In the genomic region with DNA sequence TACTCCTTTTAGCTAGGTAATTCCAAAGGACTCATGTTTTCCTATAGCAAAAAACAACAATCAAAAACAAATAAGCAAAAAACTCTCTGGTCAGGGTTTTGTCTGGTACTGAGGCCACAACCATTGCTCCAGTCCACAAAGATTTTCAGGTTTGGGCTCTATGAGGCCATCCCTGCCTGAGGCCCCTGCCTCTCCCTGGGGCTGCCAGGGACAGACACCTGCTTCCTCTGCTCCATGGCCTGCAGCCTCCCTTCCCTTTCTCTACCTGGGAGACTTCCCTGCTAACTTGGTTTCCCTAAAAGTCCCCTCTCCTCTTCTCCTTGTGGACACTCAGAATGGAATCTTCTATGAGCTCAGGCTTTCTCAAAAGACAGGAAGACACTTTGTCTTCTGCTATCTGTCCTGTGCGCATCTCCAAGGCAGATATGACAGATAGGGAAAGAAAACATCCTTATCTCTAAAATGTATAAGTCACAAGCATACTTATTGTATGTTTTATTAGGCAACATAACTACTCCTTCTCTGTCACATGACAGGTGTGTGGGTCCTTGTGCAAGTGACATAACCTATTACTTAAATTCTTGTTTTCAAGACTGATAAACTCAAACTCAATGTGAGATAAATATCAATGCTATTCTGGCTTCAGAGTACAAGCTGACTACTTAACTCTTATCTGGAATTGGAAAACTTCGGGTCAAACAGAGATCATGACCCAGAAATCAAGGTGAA, we compare ENCODE assay signal across 23 cellular contexts. TPM values are rescaled to one million over a fixed set of nuclear protein-coding genes. Genes with fewer than 3 reads are reported as not detected.
A peak's percentile ranks its signal among the peaks of the same experiment; 100 is the strongest.
DNase-seq lines count a peak whose midpoint lies in the region; ATAC-seq and TF ChIP-seq lines count a peak whose summit lies in the region.
"Had no signal": no experiment of that assay in that cellular context is flagged by ENCODE, and none has a peak within 500 bp of the region (broad histone marks: within the 10 kb centered on the region; RNA-seq: fewer than 3 reads in every experiment).

No MANE protein-coding gene starts in this region.

- DNase-seq in activated naive CD4-positive, alpha-beta T cell treated with anti-CD3 and anti-CD28 coated beads, Interleukin-2, amount 10 ng/mL, durations not matched to agents 7 days and 5 days: no peak
- DNase-seq in activated naive CD4-positive, alpha-beta T cell treated with anti-CD3 and anti-CD28 coated beads, Interleukin-2, amount 50 U/mL, for 16 hours: no peak
- no peak for DNase-seq in naive thymus-derived CD4-positive, alpha-beta T cell
- no peak for DNase-seq in type B pancreatic cell (ENCODE audit: extremely low spot score, unreplicated experiment)
- no peak for DNase-seq in prostate gland (ENCODE audit: low spot score)
- no peak for DNase-seq in mucosa of descending colon
- no peak for DNase-seq in iPS-NIHi7 (ENCODE audit: extremely low spot score)
- DNase-seq: ACHN; activated CD4-positive, CD25-positive, alpha-beta regulatory T cell treated with anti-CD3 and anti-CD28 coated beads, Interleukin-2, amount 50 U/mL, for 72 hours; activated gamma-delta T cell treated with Interleukin-2 at 50 U/mL for 16 hours; cerebellar nuclear complex; DND-41; effector CD8-positive, alpha-beta T cell; left lung; NCI-H2227 treated with DMSO at 0.1 percent for 48 hours; SHP77 treated with DMSO at 0.1 percent for 48 hours; stimulated activated CD4-positive, alpha-beta T cell treated with anti-CD3 and anti-CD28 coated beads, Interleukin-4, amount 100 ng/mL, for 1 hour; substantia nigra; uterus had no signal

- POLR2A ChIA-PET in naive thymus-derived CD4-positive, alpha-beta T cell (lab: Charles Lee): interaction anchor here (1.3 kb wide), 1 partner anchor 65 kb away, joined by 3 read pairs; no protein-coding TSS in a partner anchor

- TF ChIP-seq POLR2A in prostate gland (IDR thresholded peaks at IDR 0.05): no peak

- no peak for ATAC-seq in naive thymus-derived CD4-positive, alpha-beta T cell
- ATAC-seq in mucosa of descending colon: no peak
- ATAC-seq: left lung, psoas muscle had no signal

- no peaks in the 10 kb centered on the region for H3K36me3 ChIP-seq in naive thymus-derived CD4-positive, alpha-beta T cell (ENCODE audit: control insufficient read depth in 2 of 3, insufficient read depth in 3 of 3, low read length in 3 of 3)
- H3K36me3 ChIP-seq in prostate gland (no peaks in the 10 kb centered on the region), mucosa of descending colon (ENCODE audit: low read depth) (no peaks in the 10 kb centered on the region)
- H3K36me3 ChIP-seq: ascending aorta, left lung, uterus had no signal

- H3K27me3 Mint-ChIP-seq in activated naive CD4-positive, alpha-beta T cell treated with anti-CD3 and anti-CD28 coated beads, Interleukin-2, amount 10 ng/mL, durations not matched to agents 7 days and 5 days: peaks cover 85% of the 10 kb centered on the region
- H3K27me3 Mint-ChIP-seq in activated naive CD8-positive, alpha-beta T cell: peaks cover 17% of the 10 kb centered on the region
- peaks cover 22 to 38% (median 34%) of the 10 kb centered on the region in 5 donors for H3K27me3 Mint-ChIP-seq in naive thymus-derived CD4-positive, alpha-beta T cell
- no peaks in the 10 kb centered on the region for H3K27me3 Mint-ChIP-seq in type B pancreatic cell

- 67% methylated on average over 2 of the region's 2 CpGs for WGBS in prostate gland

- H3K4me1 Mint-ChIP-seq in activated naive CD4-positive, alpha-beta T cell treated with anti-CD3 and anti-CD28 coated beads, Interleukin-2, amount 10 ng/mL, durations not matched to agents 7 days and 5 days: peaks cover 11% of the 10 kb centered on the region
- H3K4me1 Mint-ChIP-seq in activated naive CD8-positive, alpha-beta T cell (ENCODE audit: low read depth): peaks cover 10% of the 10 kb centered on the region
- H3K4me1 Mint-ChIP-seq in naive thymus-derived CD4-positive, alpha-beta T cell: peaks cover 5 to 15% (median 10%) of the 10 kb centered on the region in 7 donors
- peaks cover 30% of the 10 kb centered on the region for H3K4me1 Mint-ChIP-seq in type B pancreatic cell (ENCODE audit: unreplicated experiment)

- H3K9me3 ChIP-seq in naive thymus-derived CD4-positive, alpha-beta T cell (ENCODE audit: control insufficient read depth in 2 of 3, low read length in 3 of 3): no peaks in the 10 kb centered on the region
- H3K9me3 ChIP-seq in prostate gland (no peaks in the 10 kb centered on the region), mucosa of descending colon (no peaks in the 10 kb centered on the region)
- H3K9me3 ChIP-seq: ascending aorta, left lung, psoas muscle, uterus had no signal

- no peaks in the 10 kb centered on the region for H3K36me3 Mint-ChIP-seq in activated naive CD4-positive, alpha-beta T cell treated with anti-CD3 and anti-CD28 coated beads, Interleukin-2, amount 10 ng/mL, durations not matched to agents 7 days and 5 days
- no peaks in the 10 kb centered on the region for H3K36me3 Mint-ChIP-seq in activated naive CD8-positive, alpha-beta T cell
- H3K36me3 Mint-ChIP-seq in naive thymus-derived CD4-positive, alpha-beta T cell: no peaks in the 10 kb centered on the region
- no peaks in the 10 kb centered on the region for H3K36me3 Mint-ChIP-seq in type B pancreatic cell
- H3K36me3 Mint-ChIP-seq: CD14-positive monocyte had no signal

- no peak overlapping the region for H3K4me3 ChIP-seq in naive thymus-derived CD4-positive, alpha-beta T cell (ENCODE audit: low read length)
- no peak overlapping the region for H3K4me3 ChIP-seq in prostate gland
- no peak overlapping the region for H3K4me3 ChIP-seq in mucosa of descending colon

- peaks cover 3 to 7% of the 10 kb centered on the region in 2 donors for H3K27me3 ChIP-seq in naive thymus-derived CD4-positive, alpha-beta T cell (ENCODE audit: control insufficient read depth in 2 of 2, insufficient read depth in 2 of 2, low read length in 2 of 2)
- H3K27me3 ChIP-seq in prostate gland (replicated peaks; ENCODE audit: insufficient read depth): no peaks in the 10 kb centered on the region
- H3K27me3 ChIP-seq: ascending aorta, uterus had no signal

- no peak overlapping the region for H3K27ac ChIP-seq in naive thymus-derived CD4-positive, alpha-beta T cell (ENCODE audit: low read depth, low read length)
- H3K27ac ChIP-seq in prostate gland: no peak overlapping the region

- intact Hi-C loops in naive thymus-derived CD4-positive, alpha-beta T cell (cut with micrococcal nuclease): loop anchor here in 1 of 2 donors (5.0 kb wide), 1 partner anchor 140 kb away; the partner anchor contains the start of gene PLEKHG4
- intact Hi-C loops in prostate gland (cut with DNase I): no loop called here
- intact Hi-C loops in mucosa of descending colon (cut with DNase I, micrococcal nuclease): no loop called here

- CTCF ChIA-PET in activated naive CD4-positive, alpha-beta T cell treated with anti-CD3 and anti-CD28 coated beads, Interleukin-2, amount 10 ng/mL, durations not matched to agents 7 days and 5 days (lab: Charles Lee): interaction anchor here (0.6 to 3.1 kb wide), 4 partner anchors 9 to 173 kb away, joined by 3 to 23 read pairs (median 4); no protein-coding TSS in a partner anchor
- CTCF ChIA-PET in naive thymus-derived CD4-positive, alpha-beta T cell (lab: Charles Lee): interaction anchor here (1.0 kb wide), 1 partner anchor 262 kb away, joined by 3 read pairs; no protein-coding TSS in a partner anchor

- no peak for TF ChIP-seq CTCF in type B pancreatic cell (conservative IDR thresholded peaks at IDR 0.05)
- no peak for TF ChIP-seq CTCF in prostate gland (IDR thresholded peaks at IDR 0.05)
- no peak for TF ChIP-seq CTCF in mucosa of descending colon (IDR thresholded peaks at IDR 0.05)

- H3K4me3 Mint-ChIP-seq in activated naive CD4-positive, alpha-beta T cell treated with anti-CD3 and anti-CD28 coated beads, Interleukin-2, amount 10 ng/mL, durations not matched to agents 7 days and 5 days: peak overlapping the region; percentile 8
- peak overlapping the region; percentile 44 for H3K4me3 Mint-ChIP-seq in activated naive CD8-positive, alpha-beta T cell
- H3K4me3 Mint-ChIP-seq in naive thymus-derived CD4-positive, alpha-beta T cell: peak overlapping the region in 8 of 10 donors; percentile 3 to 88 (median 60)
- H3K4me3 Mint-ChIP-seq in type B pancreatic cell: peak overlapping the region; percentile 84

- no peaks in the 10 kb centered on the region for H3K4me1 ChIP-seq in naive thymus-derived CD4-positive, alpha-beta T cell (ENCODE audit: control insufficient read depth in 2 of 2, insufficient read depth in 2 of 2, low read length in 2 of 2)
- H3K4me1 ChIP-seq in prostate gland (replicated peaks) (no peaks in the 10 kb centered on the region), mucosa of descending colon (ENCODE audit: low read depth) (peaks cover 5% of the 10 kb centered on the region)
- H3K4me1 ChIP-seq: uterus had no signal

- no peaks in the 10 kb centered on the region for H3K9me3 Mint-ChIP-seq in activated naive CD4-positive, alpha-beta T cell treated with anti-CD3 and anti-CD28 coated beads, Interleukin-2, amount 10 ng/mL, durations not matched to agents 7 days and 5 days
- no peaks in the 10 kb centered on the region for H3K9me3 Mint-ChIP-seq in activated naive CD8-positive, alpha-beta T cell (ENCODE audit: low read depth)
- peaks cover 0 to 2% (median 0%) of the 10 kb centered on the region in 11 donors for H3K9me3 Mint-ChIP-seq in naive thymus-derived CD4-positive, alpha-beta T cell
- no peaks in the 10 kb centered on the region for H3K9me3 Mint-ChIP-seq in type B pancreatic cell
- H3K9me3 Mint-ChIP-seq: CD14-positive monocyte had no signal

- no peak overlapping the region for H3K27ac Mint-ChIP-seq in activated naive CD4-positive, alpha-beta T cell treated with anti-CD3 and anti-CD28 coated beads, Interleukin-2, amount 10 ng/mL, durations not matched to agents 7 days and 5 days
- H3K27ac Mint-ChIP-seq in activated naive CD8-positive, alpha-beta T cell: no peak overlapping the region
- H3K27ac Mint-ChIP-seq in naive thymus-derived CD4-positive, alpha-beta T cell: peak overlapping the region in 1 of 9 donors; percentile 33
- peak overlapping the region; percentile 84 for H3K27ac Mint-ChIP-seq in type B pancreatic cell
- H3K27ac Mint-ChIP-seq: CD14-positive monocyte had no signal

RNA-seq across cellular contexts. Expression of gene ZDHHC1, which starts 1.2 kb away (rescaled TPM):
- 1 to 10 TPM in 1 of 5 experiments, under 1 TPM in 2, not detected in 2; 0.34 to 3.6 (median 0.48) TPM for total RNA-seq in naive thymus-derived CD4-positive, alpha-beta T cell
- not detected for polyA plus RNA-seq in naive thymus-derived CD4-positive, alpha-beta T cell
- 10.1 and 11.3 TPM in 2 replicates for total RNA-seq in type B pancreatic cell (ENCODE audit: low replicate concordance)
- 10 to 100 TPM; 20.3 to 69.8 TPM for total RNA-seq in prostate gland
- 10 to 100 TPM in 1 of 3 donors, 1 to 10 TPM in 2; 9.2 to 12.3 (median 10.0) TPM for total RNA-seq in mucosa of descending colon

RNA-seq across cellular contexts. Expression of gene HSD11B2, which starts 13.4 kb away (rescaled TPM):
- under 1 TPM in 1 of 5 experiments, not detected in 4; 0.17 TPM for total RNA-seq in naive thymus-derived CD4-positive, alpha-beta T cell
- not detected for polyA plus RNA-seq in naive thymus-derived CD4-positive, alpha-beta T cell
- total RNA-seq in type B pancreatic cell (ENCODE audit: low replicate concordance): 5.4 and 8.5 TPM in 2 replicates
- total RNA-seq in prostate gland: 10 to 100 TPM; 11.4 to 35.6 TPM
- 100 to 1,000 TPM; 322 to 765 (median 646) TPM for total RNA-seq in mucosa of descending colon
- polyA plus RNA-seq: CD14-positive monocyte had no signal

RNA-seq across cellular contexts. Expression of gene TPPP3, which starts 24.2 kb away (rescaled TPM):
- total RNA-seq in naive thymus-derived CD4-positive, alpha-beta T cell: 10 to 100 TPM in 1 of 5 experiments, under 1 TPM in 1, not detected in 3; 0.37 to 18.7 TPM
- under 1 TPM in 1 of 2 donors, not detected in 1; 0.19 TPM for polyA plus RNA-seq in naive thymus-derived CD4-positive, alpha-beta T cell
- total RNA-seq in type B pancreatic cell (ENCODE audit: low replicate concordance) (39.3 and 44.5 TPM in 2 replicates), prostate gland (1 to 10 TPM; 3.4 to 10.0 TPM), mucosa of descending colon (10 to 100 TPM in 1 of 3 donors, 1 to 10 TPM in 2; 3.8 to 23.8 (median 4.8) TPM)

Comparison
In these comparisons a context has a peak if more than half of its experiments do, and no peak if none do; other contexts are left out.
1. H3K4me3 Mint-ChIP-seq: peak in every context shown above with its lines; median percentile 84 in type B pancreatic cell; 60 in naive thymus-derived CD4-positive, alpha-beta T cell; 44 in activated naive CD8-positive, alpha-beta T cell; 8 in activated naive CD4-positive, alpha-beta T cell treated with anti-CD3 and anti-CD28 coated beads, Interleukin-2, amount 10 ng/mL, durations not matched to agents 7 days and 5 days.
2. RNA of gene HSD11B2, which starts 13.4 kb away (total RNA-seq): 322 to 765 TPM in mucosa of descending colon; 11.4 to 35.6 TPM in prostate gland, 5.4 to 8.5 TPM in type B pancreatic cell and 0.17 TPM in naive thymus-derived CD4-positive, alpha-beta T cell; every median in the first group is over 4 times any median in the second.